30 cellular contexts compared by ENCODE assay signal in the genomic region with DNA sequence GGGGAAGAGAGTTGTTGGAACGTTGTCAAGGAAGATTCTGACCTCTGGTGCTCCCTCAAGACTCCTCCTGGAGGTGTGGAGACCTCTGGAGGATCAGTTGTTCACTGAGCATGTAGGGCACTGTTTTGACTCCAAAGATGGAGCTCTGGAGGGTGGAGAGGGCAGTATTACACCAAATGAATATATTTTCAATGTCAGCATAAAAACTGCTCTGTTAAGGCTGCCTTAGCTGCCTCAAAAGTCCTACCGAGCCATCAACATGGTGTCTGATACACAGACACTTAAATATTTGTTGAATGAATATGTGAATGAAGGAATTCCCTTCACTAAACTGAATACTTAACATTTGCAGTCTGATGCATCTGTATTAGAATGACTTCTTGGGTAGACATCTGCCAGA.
"Had no signal": no experiment of that assay in that cellular context is flagged by ENCODE, and none has a peak within 500 bp of the region (broad histone marks: within the 10 kb centered on the region; RNA-seq: fewer than 3 reads in every experiment).

No MANE protein-coding gene starts in this region.

- ATAC-seq: activated CD8-positive, alpha-beta memory T cell treated with anti-CD3 and anti-CD28 coated beads, Interleukin-2, amount 10 ng/mL, durations not matched to agents 7 days and 5 days; activated CD8-positive, alpha-beta T cell treated with anti-CD3 and anti-CD28 coated beads, Interleukin-2, amount 10 ng/mL, durations not matched to agents 7 days and 5 days; activated naive CD8-positive, alpha-beta T cell treated with anti-CD3 and anti-CD28 coated beads, Interleukin-2, amount 50 U/mL, for 24 hours had no signal

- H3K36me3 ChIP-seq: ascending aorta, cardiac muscle cell had no signal

- H3K27me3 ChIP-seq: ascending aorta, cardiac muscle cell had no signal

- FAIRE-seq: bronchial epithelial cell, TTC549 had no signal

- H3K4me1 ChIP-seq: ascending aorta had no signal

- H3K4me3 ChIP-seq: ascending aorta, cardiac muscle cell had no signal

- DNase-seq: activated B cell treated with CpG ODN at 0.5 μM for 24 hours; activated CD4-positive, alpha-beta memory T cell treated with anti-CD3 and anti-CD28 coated beads, Interleukin-2, amount 10 ng/mL, durations not matched to agents 7 days and 5 days; activated CD4-positive, alpha-beta T cell treated with anti-CD3 and anti-CD28 coated beads for 4 hours; activated CD4-positive, alpha-beta T cell treated with anti-CD3 and anti-CD28 coated beads, Interleukin-2, amount 10 ng/mL, durations not matched to agents 24 days and 14 days; activated CD4-positive, alpha-beta T cell treated with anti-CD3 and anti-CD28 coated beads, Interleukin-2, amount 50 U/mL, for 1 hour; activated CD4-positive, alpha-beta T cell treated with anti-CD3 and anti-CD28 coated beads, Interleukin-2, amount 50 U/mL, for 48 hours; activated CD4-positive, CD25-positive, alpha-beta regulatory T cell treated with anti-CD3 and anti-CD28 coated beads, Interleukin-2, amount 50 U/mL, for 72 hours; activated CD8-positive, alpha-beta memory T cell treated with anti-CD3 and anti-CD28 coated beads for 24 hours; activated CD8-positive, alpha-beta memory T cell treated with anti-CD3 and anti-CD28 coated beads, Interleukin-2, amount 10 ng/mL, durations not matched to agents 7 days and 5 days; activated CD8-positive, alpha-beta memory T cell treated with anti-CD3 and anti-CD28 coated beads, Interleukin-2, amount 50 U/mL, for 48 hours; activated CD8-positive, alpha-beta T cell treated with anti-CD3 and anti-CD28 coated beads, Interleukin-2, amount 10 ng/mL, durations not matched to agents 7 days and 5 days; activated effector memory CD4-positive, alpha-beta T cell treated with Interleukin-2 at 50 U/mL for 16 hours; activated gamma-delta T cell; activated naive CD4-positive, alpha-beta T cell treated with anti-CD3 and anti-CD28 coated beads, Interleukin-2, amount 10 ng/mL, durations not matched to agents 7 days and 5 days; activated naive CD4-positive, alpha-beta T cell treated with Interleukin-2 at 50 U/mL for 16 hours; activated naive CD8-positive, alpha-beta T cell treated with anti-CD3 and anti-CD28 coated beads, Interleukin-2, amount 10 ng/mL, durations not matched to agents 7 days and 5 days; activated naive CD8-positive, alpha-beta T cell treated with anti-CD3 and anti-CD28 coated beads, Interleukin-2, amount 50 U/mL, for 24 hours; activated T-cell treated with anti-CD3 and anti-CD28 coated beads, Interleukin-2, amount 50 U/mL, for 24 hours; activated T-cell treated with anti-CD3 and anti-CD28 coated beads, Interleukin-2, amount 50 U/mL, for 48 hours; amygdala; anterior cingulate cortex; caudate nucleus; cerebellar nuclear complex; T-helper 2 cell; T-helper 9 cell had no signal

- H3K9me3 ChIP-seq: ascending aorta had no signal

- H3K27ac ChIP-seq: ascending aorta, cardiac muscle cell, VCaP had no signal
